12 cellular contexts compared by ENCODE assay signal in genomic region chrX:16160729-16161128, GRCh38. TPM values are rescaled to one million over a fixed set of nuclear protein-coding genes. Genes with fewer than 3 reads are reported as not detected.
DNase-seq lines count a peak whose midpoint lies in the region; ATAC-seq and TF ChIP-seq lines count a peak whose summit lies in the region.
"Had no signal": no experiment of that assay in that cellular context is flagged by ENCODE, and none has a peak within 500 bp of the region (broad histone marks: within the 10 kb centered on the region; RNA-seq: fewer than 3 reads in every experiment).

No MANE protein-coding gene starts in this region.

- H3K79me1 ChIP-seq in mesendoderm (ENCODE audit: low read length), result no peaks in the 10 kb centered on the region

- no peak overlapping the region for H2AK5ac ChIP-seq in mesendoderm (ENCODE audit: low read length)

- no peaks in the 10 kb centered on the region for H3K4me1 Mint-ChIP-seq in activated CD4-positive, alpha-beta memory T cell treated with anti-CD3 and anti-CD28 coated beads, Interleukin-2, amount 10 ng/mL, durations not matched to agents 7 days and 5 days
- H3K4me1 Mint-ChIP-seq: natural killer cell had no signal

- no peak overlapping the region for H3K4me2 ChIP-seq in mesendoderm (ENCODE audit: low read length)

- H4K5ac ChIP-seq in mesendoderm (ENCODE audit: low read length), result no peak overlapping the region

- no peak overlapping the region for H3K23ac ChIP-seq in mesendoderm (ENCODE audit: low read length)

- H3K9me3 Mint-ChIP-seq in activated CD4-positive, alpha-beta memory T cell treated with anti-CD3 and anti-CD28 coated beads, Interleukin-2, amount 10 ng/mL, durations not matched to agents 7 days and 5 days, result no peaks in the 10 kb centered on the region
- H3K9me3 Mint-ChIP-seq: natural killer cell had no signal

- no CpG with 5 or more reads among the region's 3 CpGs for WGBS in mesendoderm (ENCODE audit: extremely low coverage, insufficient coverage, low lambda C conversion rate)
- WGBS in heart right ventricle, 2 donors, result 54 to 62% methylated on average over 3 of the region's 3 CpGs

- no peak overlapping the region for H2BK15ac ChIP-seq in mesendoderm (replicated peaks; ENCODE audit: low read depth)

- peak; percentile 91 for DNase-seq in EH (ENCODE audit: low read depth)
- peak; percentile 95 for DNase-seq in M059J (ENCODE audit: low read depth)
- DNase-seq in dedifferentiated amniotic fluid mesenchymal stem cell (ENCODE audit: extremely low spot score), result peak; percentile 55
- DNase-seq in mesendoderm, result peak; percentile 88
- no peak for DNase-seq in heart right ventricle
- DNase-seq in retina, result no peak
- no peak for DNase-seq in NCI-H1105 treated with DMSO at 0.1 percent for 48 hours (lab: John Stamatoyannopoulos, UW)
- no peak for DNase-seq in activated CD4-positive, alpha-beta memory T cell treated with anti-CD3 and anti-CD28 coated beads, Interleukin-2, amount 10 ng/mL, durations not matched to agents 7 days and 5 days
- DNase-seq: caudate nucleus, hypothalamus, natural killer cell, NCI-H748 treated with DMSO at 0.1 percent for 48 hours had no signal

- H2BK5ac ChIP-seq in mesendoderm (ENCODE audit: low read length), result no peak overlapping the region

- H3K27me3 ChIP-seq in mesendoderm (ENCODE audit: insufficient read depth, low read length, poor library complexity) (no peaks in the 10 kb centered on the region), heart right ventricle (peaks cover 0 to 39% (median 0%) of the 10 kb centered on the region in 7 donors)

- H3K4me3 ChIP-seq in mesendoderm (ENCODE audit: low read length), result no peak overlapping the region
- H3K4me3 ChIP-seq in heart right ventricle, result no peak overlapping the region

- H3K27me3 Mint-ChIP-seq in activated CD4-positive, alpha-beta memory T cell treated with anti-CD3 and anti-CD28 coated beads, Interleukin-2, amount 10 ng/mL, durations not matched to agents 7 days and 5 days, result no peaks in the 10 kb centered on the region

- CTCF ChIA-PET in activated CD4-positive, alpha-beta memory T cell treated with anti-CD3 and anti-CD28 coated beads, Interleukin-2, amount 10 ng/mL, durations not matched to agents 7 days and 5 days (lab: Charles Lee), result no interaction called here

- no peak for ATAC-seq in heart right ventricle
- ATAC-seq: natural killer cell had no signal

- no peak for TF ChIP-seq CTCF in heart right ventricle (IDR thresholded peaks at IDR 0.05)

- H3K36me3 ChIP-seq in mesendoderm (ENCODE audit: control insufficient read depth, insufficient read depth, low read length) (peaks cover 8% of the 10 kb centered on the region), heart right ventricle (no peaks in the 10 kb centered on the region)

- peak overlapping the region; percentile 54 for H3K27ac ChIP-seq in mesendoderm (ENCODE audit: low read depth, low read length)
- no peak overlapping the region for H3K27ac ChIP-seq in heart right ventricle

- no peaks in the 10 kb centered on the region for H3K79me2 ChIP-seq in mesendoderm (ENCODE audit: control insufficient read depth, insufficient read depth, low read length)

- H3K4me1 ChIP-seq in mesendoderm (ENCODE audit: control insufficient read depth, low read depth, low read length) (no peaks in the 10 kb centered on the region), heart right ventricle (no peaks in the 10 kb centered on the region)

- H3K36me3 Mint-ChIP-seq in activated CD4-positive, alpha-beta memory T cell treated with anti-CD3 and anti-CD28 coated beads, Interleukin-2, amount 10 ng/mL, durations not matched to agents 7 days and 5 days (ENCODE audit: low read depth), result no peaks in the 10 kb centered on the region
- H3K36me3 Mint-ChIP-seq: natural killer cell had no signal

- intact Hi-C loops in heart right ventricle (cut with DNase I), result no loop called here

- H3K27ac Mint-ChIP-seq in activated CD4-positive, alpha-beta memory T cell treated with anti-CD3 and anti-CD28 coated beads, Interleukin-2, amount 10 ng/mL, durations not matched to agents 7 days and 5 days, result no peak overlapping the region
- H3K27ac Mint-ChIP-seq: natural killer cell had no signal

- no peak overlapping the region for H3K9ac ChIP-seq in mesendoderm (ENCODE audit: low read length)

- no peaks in the 10 kb centered on the region for H3K9me3 ChIP-seq in heart right ventricle

- no peak overlapping the region for H3K4ac ChIP-seq in mesendoderm (ENCODE audit: low read depth, low read length)

- no peak overlapping the region for H3K56ac ChIP-seq in mesendoderm (ENCODE audit: low read length)

- H3K18ac ChIP-seq in mesendoderm (ENCODE audit: low read length), result no peak overlapping the region

- no peak overlapping the region for H3K4me3 Mint-ChIP-seq in activated CD4-positive, alpha-beta memory T cell treated with anti-CD3 and anti-CD28 coated beads, Interleukin-2, amount 10 ng/mL, durations not matched to agents 7 days and 5 days
- H3K4me3 Mint-ChIP-seq: natural killer cell had no signal

- H2BK120ac ChIP-seq in mesendoderm (ENCODE audit: low read depth, low read length), result no peak overlapping the region

- H4K8ac ChIP-seq in mesendoderm (ENCODE audit: low read depth, low read length), result no peak overlapping the region

- POLR2A ChIA-PET in activated CD4-positive, alpha-beta memory T cell treated with anti-CD3 and anti-CD28 coated beads, Interleukin-2, amount 10 ng/mL, durations not matched to agents 7 days and 5 days (lab: Charles Lee), result no interaction called here

RNA-seq across cellular contexts. Expression of gene MAGEB17, which starts 6.6 kb away (rescaled TPM):
- not detected in 2 replicates for total RNA-seq in M059J (2014; rRNA removed; shearing (Covaris generic))
- 0.20 TPM for polyA plus RNA-seq in mesendoderm (2013, experiment 1 of 2)
- 0.28 TPM for polyA plus RNA-seq in mesendoderm (2013, experiment 2 of 2)
- under 1 TPM in 1 of 10 donors, not detected in 9; 0.19 TPM for total RNA-seq in heart right ventricle
- under 1 TPM in 1 of 2 donors, not detected in 1; 0.04 TPM for polyA plus RNA-seq in heart right ventricle
- not detected for total RNA-seq in activated CD4-positive, alpha-beta memory T cell treated with anti-CD3 and anti-CD28 coated beads, Interleukin-2, amount 10 ng/mL, durations not matched to agents 7 days and 5 days
- total RNA-seq: natural killer cell had no signal

RNA-seq across cellular contexts. Expression of gene GRPR, which starts 37.4 kb away (rescaled TPM):
- 0.15 and 0.32 TPM in 2 replicates for total RNA-seq in M059J (2014; rRNA removed; shearing (Covaris generic))
- 13.1 TPM for polyA plus RNA-seq in mesendoderm (2013, experiment 1 of 2)
- 14.5 TPM for polyA plus RNA-seq in mesendoderm (2013, experiment 2 of 2)
- under 1 TPM; 0.15 to 0.57 (median 0.30) TPM for total RNA-seq in heart right ventricle
- polyA plus RNA-seq in heart right ventricle, result under 1 TPM in 1 of 2 donors, not detected in 1; 0.03 TPM
- total RNA-seq in activated CD4-positive, alpha-beta memory T cell treated with anti-CD3 and anti-CD28 coated beads, Interleukin-2, amount 10 ng/mL, durations not matched to agents 7 days and 5 days, result not detected

Comparison
In these comparisons a context has a peak if more than half of its experiments do, and no peak if none do; other contexts are left out.
1. DNase-seq: peak in EH (single experiment), M059J (single experiment), dedifferentiated amniotic fluid mesenchymal stem cell (single experiment) and mesendoderm (single experiment); none in heart right ventricle (0 of 2), retina (single experiment), NCI-H1105 treated with DMSO at 0.1 percent for 48 hours (single experiment) and activated CD4-positive, alpha-beta memory T cell treated with anti-CD3 and anti-CD28 coated beads, Interleukin-2, amount 10 ng/mL, durations not matched to agents 7 days and 5 days (single experiment).